In the genomic region with DNA sequence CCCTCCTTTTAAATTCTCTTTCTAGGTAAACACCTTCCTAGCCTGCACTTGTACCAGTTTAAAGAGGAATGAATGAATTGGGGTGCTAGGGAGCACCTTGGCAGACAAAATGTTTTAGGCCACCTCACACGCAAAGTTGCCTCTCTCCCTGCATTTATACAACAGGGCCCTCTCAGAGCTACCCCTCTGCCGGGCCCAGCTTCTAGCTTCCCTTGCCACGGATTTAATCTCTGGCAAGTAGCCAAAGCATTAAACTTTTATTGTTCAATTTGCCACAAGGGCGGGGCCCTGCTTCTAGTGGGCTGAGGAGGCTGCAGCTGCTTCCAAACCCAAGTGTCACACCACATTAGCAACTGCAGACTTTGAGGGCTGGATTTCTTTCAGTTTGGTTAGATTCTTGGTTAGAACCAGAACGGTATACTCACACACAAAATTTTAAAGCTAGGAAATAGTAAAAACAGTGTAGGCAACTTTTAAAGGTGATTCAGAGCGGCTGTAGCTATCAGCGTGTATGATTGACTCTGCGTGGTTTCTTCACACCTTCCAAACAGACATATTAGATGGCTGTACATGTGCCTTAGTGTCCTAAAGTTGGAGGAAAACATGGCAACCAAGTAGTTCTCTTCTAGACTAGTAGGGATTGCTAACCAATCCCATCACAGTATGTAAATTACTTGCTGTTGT, we compare ENCODE assay signal across 9 cellular contexts. TPM values are rescaled to one million over a fixed set of nuclear protein-coding genes. Genes with fewer than 3 reads are reported as not detected.
DNase-seq lines count a peak whose midpoint lies in the region; ATAC-seq and TF ChIP-seq lines count a peak whose summit lies in the region.
"Had no signal": no experiment of that assay in that cellular context is flagged by ENCODE, and none has a peak within 500 bp of the region (broad histone marks: within the 10 kb centered on the region; RNA-seq: fewer than 3 reads in every experiment).

No MANE protein-coding gene starts in this region.

- TF ChIP-seq POLR2A in suprapubic skin (IDR thresholded peaks at IDR 0.05) = no peak

- no peaks in the 10 kb centered on the region for H3K9me3 ChIP-seq in SK-N-SH
- no peaks in the 10 kb centered on the region for H3K9me3 ChIP-seq in colonic mucosa
- no peaks in the 10 kb centered on the region for H3K9me3 ChIP-seq in suprapubic skin

- peaks cover 7 to 30% of the 10 kb centered on the region in 2 experiments; a peak in 3 of 4 replicates for H3K4me1 ChIP-seq in SK-N-SH (ENCODE audit: control insufficient read depth in 1 of 2, insufficient read depth in 2 of 2, low read depth in 1 of 2, low read length in 1 of 2)
- H3K4me1 ChIP-seq in colonic mucosa = no peaks in the 10 kb centered on the region
- peaks cover 73% of the 10 kb centered on the region for H3K4me1 ChIP-seq in suprapubic skin

- no peak overlapping the region for H3K4me2 ChIP-seq in SK-N-SH

- H3K4me3 ChIP-seq in SK-N-SH (ENCODE audit: low read depth in 2 of 2, low read length in 1 of 2) (no peak overlapping the region), colonic mucosa (no peak overlapping the region), suprapubic skin (no peak overlapping the region)

- no peaks in the 10 kb centered on the region for H3F3A ChIP-seq in SK-N-SH (replicated peaks; ENCODE audit: insufficient read depth)

- no peak for DNase-seq in SK-N-SH
- peak; percentile 18 to 76 for DNase-seq in NCI-H446 (lab: John Stamatoyannopoulos, UW)
- DNase-seq in colonic mucosa = peak; percentile 70
- no peak for DNase-seq in suprapubic skin (ENCODE audit: low spot score in 2 of 2)
- no peak for DNase-seq in activated effector memory CD4-positive, alpha-beta T cell treated with Interleukin-2 at 50 U/mL for 16 hours
- DNase-seq in activated naive CD4-positive, alpha-beta T cell treated with Interleukin-2 at 50 U/mL for 16 hours = no peak

- 69% methylated on average over 8 of the region's 8 CpGs for WGBS in SK-N-SH (ENCODE audit: low lambda C conversion rate)
- WGBS in suprapubic skin = 43% methylated on average over 8 of the region's 8 CpGs

- TF ChIP-seq EP300 in SK-N-SH (IDR thresholded peaks at IDR 0.05; ENCODE audit: borderline replicate concordance in 1 of 2, low read depth in 1 of 2, low read length in 1 of 2) (no peak), suprapubic skin (IDR thresholded peaks at IDR 0.05) (no peak)

- H2AFZ ChIP-seq in SK-N-SH (ENCODE audit: low read depth) = no peak overlapping the region

- H3K9me2 ChIP-seq in SK-N-SH = no peaks in the 10 kb centered on the region

- ATAC-seq in SK-N-SH treated with all-trans-retinoic acid at 6 μM for 48 hours (no peak), GM19395 (IDR thresholded peaks at IDR 0.05; ENCODE audit: unreplicated experiment) (no peak)

- TF ChIP-seq RAD21 in SK-N-SH (IDR thresholded peaks at IDR 0.05; ENCODE audit: low read length) = no peak

- no peak for TF ChIP-seq CTCF in SK-N-SH (IDR thresholded peaks at IDR 0.05)
- TF ChIP-seq CTCF in colonic mucosa (IDR thresholded peaks at IDR 0.05) = no peak
- no peak for TF ChIP-seq CTCF in suprapubic skin (IDR thresholded peaks at IDR 0.05)

- CTCF ChIA-PET in SK-N-SH (lab: Yijun Ruan, JAX) = interaction anchor here (1.5 kb wide), 2 partner anchors 75 kb away, joined by 5 read pairs; no protein-coding TSS in a partner anchor

- intact Hi-C loops in colonic mucosa (cut with DNase I) = no loop called here

- no peaks in the 10 kb centered on the region for H3K36me3 ChIP-seq in SK-N-SH (replicated peaks in 1 of 2; ENCODE audit: control insufficient read depth in 1 of 2, insufficient read depth in 2 of 2, low read length in 1 of 2)
- no peaks in the 10 kb centered on the region for H3K36me3 ChIP-seq in colonic mucosa
- no peaks in the 10 kb centered on the region for H3K36me3 ChIP-seq in suprapubic skin

- no peaks in the 10 kb centered on the region for H4K20me1 ChIP-seq in SK-N-SH (ENCODE audit: insufficient read depth)

- H3K79me2 ChIP-seq in SK-N-SH (ENCODE audit: insufficient read depth) = no peaks in the 10 kb centered on the region

- H3K27ac ChIP-seq in SK-N-SH (ENCODE audit: low read depth in 2 of 2, low read length in 1 of 2) (peak overlapping the region in 1 of 2 experiments; percentile 64; a peak in 2 of 4 replicates), colonic mucosa (peak overlapping the region; percentile 46), suprapubic skin (peak overlapping the region; percentile 54)

- no peak overlapping the region for H3K9ac ChIP-seq in SK-N-SH
- H3K9ac ChIP-seq in colonic mucosa (ENCODE audit: low read depth in 2 of 2, low read length in 2 of 2) = peak overlapping the region in 1 of 2 donors; percentile 67

- POLR2A ChIA-PET in SK-N-SH (lab: Yijun Ruan, JAX) = no interaction called here

- H3K27me3 ChIP-seq in SK-N-SH (ENCODE audit: insufficient read depth) = no peaks in the 10 kb centered on the region
- H3K27me3 ChIP-seq in colonic mucosa = no peaks in the 10 kb centered on the region
- H3K27me3 ChIP-seq in suprapubic skin = no peaks in the 10 kb centered on the region

TF ChIP-seq in SK-N-SH, 30 proteins besides CTCF, POLR2A, EP300 and RAD21:
- TF ChIP-seq FOSL2 (IDR thresholded peaks at IDR 0.05; ENCODE audit: borderline replicate concordance, low read depth) (no peak), NFIC (IDR thresholded peaks at IDR 0.05; ENCODE audit: borderline replicate concordance) (peak; percentile 28; the same call in 1 of the 2 replicates), ELF1 (IDR thresholded peaks at IDR 0.05) (no peak)

TF ChIP-seq in SK-N-SH treated with all-trans-retinoic acid at 6 μM for 48 hours, 23 proteins besides CTCF, POLR2A, EP300 and RAD21:
- TF ChIP-seq RARB (CRISPR knock-in tag; IDR thresholded peaks at IDR 0.05) = no peak
- no peak for TF ChIP-seq OSR1 (CRISPR knock-in tag; IDR thresholded peaks at IDR 0.05)
- no peak for TF ChIP-seq TSHZ2 (CRISPR knock-in tag; IDR thresholded peaks at IDR 0.05)

RNA-seq across cellular contexts. Expression of gene KREMEN1, which starts 6.5 kb away (rescaled TPM):
- polyA plus RNA-seq in SK-N-SH (2012; rRNA removed) = 7.9 and 10.0 TPM in 2 replicates
- 7.0 and 10.4 TPM in 2 replicates for polyA plus RNA-seq in SK-N-SH (2012; cell fraction: cytosol; rRNA removed)
- polyA plus RNA-seq in SK-N-SH (2012; cell fraction: nucleus; rRNA removed) = 6.7 and 8.0 TPM in 2 replicates
- total RNA-seq in colonic mucosa (10 to 100 TPM; 20.2 to 20.7 TPM), suprapubic skin (10 to 100 TPM; 51.6 to 71.1 (median 60.9) TPM)

RNA-seq across cellular contexts. Expression of gene C22orf31, which starts 17.7 kb away (rescaled TPM):
- not detected in 2 replicates for polyA plus RNA-seq in SK-N-SH (2012; rRNA removed)
- not detected in 2 replicates for polyA plus RNA-seq in SK-N-SH (2012; cell fraction: cytosol; rRNA removed)
- polyA plus RNA-seq in SK-N-SH (2012; cell fraction: nucleus; rRNA removed) = not detected in 2 replicates
- total RNA-seq in colonic mucosa (under 1 TPM in 1 of 2 donors, not detected in 1; 0.32 TPM), suprapubic skin (not detected)
- total RNA-seq: mucosa of gallbladder had no signal

Comparison
In these comparisons a context has a peak if more than half of its experiments do, and no peak if none do; other contexts are left out.
1. DNase-seq: peak in NCI-H446 (2 of 2) and colonic mucosa (single experiment); none in SK-N-SH (single experiment), suprapubic skin (0 of 2), activated effector memory CD4-positive, alpha-beta T cell treated with Interleukin-2 at 50 U/mL for 16 hours (single experiment) and activated naive CD4-positive, alpha-beta T cell treated with Interleukin-2 at 50 U/mL for 16 hours (single experiment).